ENCODE assay signal across 16 cellular contexts in the genomic region with DNA sequence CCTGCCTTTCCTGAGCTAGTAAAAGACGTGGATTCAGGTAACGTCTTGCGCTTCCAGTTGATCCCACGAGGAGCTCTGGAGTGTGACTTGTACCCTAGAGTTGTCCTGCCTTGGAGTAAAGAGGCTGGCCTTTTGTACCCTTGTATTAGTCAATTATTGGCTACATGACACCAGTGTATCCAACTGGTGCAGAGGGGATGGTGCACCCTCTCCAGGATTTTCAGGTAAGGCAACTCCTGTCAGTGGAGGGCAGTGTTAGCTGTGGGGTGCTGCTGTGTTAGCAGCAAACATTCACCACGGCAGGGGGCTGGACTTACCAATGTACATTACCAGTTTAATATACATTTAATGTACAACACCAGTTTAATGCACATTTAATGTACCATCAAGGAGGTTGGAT.
DNase-seq lines count a peak whose midpoint lies in the region; ATAC-seq and TF ChIP-seq lines count a peak whose summit lies in the region.
"Had no signal": no experiment of that assay in that cellular context is flagged by ENCODE, and none has a peak within 500 bp of the region (broad histone marks: within the 10 kb centered on the region; RNA-seq: fewer than 3 reads in every experiment).

No MANE protein-coding gene starts in this region.

- no peak overlapping the region for H2AFZ ChIP-seq in HCT116 (ENCODE audit: low read depth, low read length, poor library complexity, severe bottlenecking)

- H4K20me1 ChIP-seq in HCT116 (ENCODE audit: insufficient read depth) = no peaks in the 10 kb centered on the region

- intact Hi-C loops in HCT116 (cut with micrococcal nuclease) = no loop called here

- ATAC-seq in HCT116 (peak; percentile 83), GM19397 (IDR thresholded peaks at IDR 0.05; ENCODE audit: unreplicated experiment) (no peak)
- ATAC-seq in activated CD8-positive, alpha-beta T cell treated with anti-CD3 and anti-CD28 coated beads, Interleukin-2, amount 10 ng/mL, durations not matched to agents 7 days and 5 days = no peak
- ATAC-seq: activated naive CD8-positive, alpha-beta T cell treated with anti-CD3 and anti-CD28 coated beads, Interleukin-2, amount 50 U/mL, for 24 hours; Panc1; stimulated activated memory B cell treated with anti-CD40 and anti-IgM and Interleukin-4, amounts not matched to agents 10 μg/mL and 1 μg/mL and 100 μg/mL, for 72 hours; T-cell had no signal

- H3K27me3 ChIP-seq in HCT116 (ENCODE audit: insufficient read depth, low read length) = peaks cover 42% of the 10 kb centered on the region

- H3K36me3 ChIP-seq in HCT116 (ENCODE audit: control insufficient read depth in 1 of 2, insufficient read depth in 2 of 2, low read length in 2 of 2) = no peaks in the 10 kb centered on the region
- H3K36me3 ChIP-seq: neutrophil had no signal

- H3K27me3 Mint-ChIP-seq in activated CD8-positive, alpha-beta T cell treated with anti-CD3 and anti-CD28 coated beads, Interleukin-2, amount 10 ng/mL, durations not matched to agents 7 days and 5 days (ENCODE audit: low read depth) = no peaks in the 10 kb centered on the region

- no peaks in the 10 kb centered on the region for H3K4me1 Mint-ChIP-seq in activated CD8-positive, alpha-beta T cell treated with anti-CD3 and anti-CD28 coated beads, Interleukin-2, amount 10 ng/mL, durations not matched to agents 7 days and 5 days (ENCODE audit: low read depth)
- H3K4me1 Mint-ChIP-seq: CD14-positive monocyte; stimulated activated memory B cell treated with anti-CD40 and anti-IgM and Interleukin-4, amounts not matched to agents 10 μg/mL and 1 μg/mL and 100 μg/mL, for 72 hours; T-cell had no signal

- CTCF ChIA-PET in HCT116 (lab: Charles Lee) = no interaction called here
- CTCF ChIA-PET in activated CD8-positive, alpha-beta T cell treated with anti-CD3 and anti-CD28 coated beads, Interleukin-2, amount 10 ng/mL, durations not matched to agents 7 days and 5 days (lab: Charles Lee) = no interaction called here

- H3K79me2 ChIP-seq in HCT116 (ENCODE audit: insufficient read depth, low read length) = no peaks in the 10 kb centered on the region

- no peaks in the 10 kb centered on the region for H3K9me3 ChIP-seq in HCT116 (ENCODE audit: control insufficient read depth in 1 of 2, insufficient read depth in 1 of 2, low read depth in 1 of 2, low read length in 2 of 2)
- H3K9me3 ChIP-seq: neutrophil had no signal

- H3K4me2 ChIP-seq in HCT116 (ENCODE audit: low read length) = no peak overlapping the region

- H3K36me3 Mint-ChIP-seq in activated CD8-positive, alpha-beta T cell treated with anti-CD3 and anti-CD28 coated beads, Interleukin-2, amount 10 ng/mL, durations not matched to agents 7 days and 5 days (ENCODE audit: low read depth) = no peaks in the 10 kb centered on the region
- H3K36me3 Mint-ChIP-seq: CD14-positive monocyte had no signal

- DNase-seq in COR-L47 (lab: John Stamatoyannopoulos, UW) (peak; percentile 47), HCT116 (ENCODE audit: low read depth, low spot score) (peak; percentile 0), left kidney (ENCODE audit: low read depth, low spot score) (peak; percentile 43), NCI-H2029 (lab: John Stamatoyannopoulos, UW) (no peak), NCI-H1048 (lab: John Stamatoyannopoulos, UW) (no peak)
- DNase-seq in activated CD8-positive, alpha-beta T cell treated with anti-CD3 and anti-CD28 coated beads, Interleukin-2, amount 10 ng/mL, durations not matched to agents 7 days and 5 days = peak; percentile 17
- DNase-seq: activated CD4-positive, CD25-positive, alpha-beta regulatory T cell; activated naive CD8-positive, alpha-beta T cell treated with anti-CD3 and anti-CD28 coated beads, Interleukin-2, amount 50 U/mL, for 24 hours; activated T-cell treated with anti-CD3 and anti-CD28 coated beads for 4 hours; Kasumi-1; T-cell had no signal

- no peak overlapping the region for H3K4me3 Mint-ChIP-seq in activated CD8-positive, alpha-beta T cell treated with anti-CD3 and anti-CD28 coated beads, Interleukin-2, amount 10 ng/mL, durations not matched to agents 7 days and 5 days
- H3K4me3 Mint-ChIP-seq: activated naive CD8-positive, alpha-beta T cell treated with anti-CD3 and anti-CD28 coated beads, Interleukin-2, amount 50 U/mL, for 24 hours; CD14-positive monocyte; stimulated activated memory B cell treated with anti-CD40 and anti-IgM and Interleukin-4, amounts not matched to agents 10 μg/mL and 1 μg/mL and 100 μg/mL, for 72 hours; T-cell had no signal

- POLR2A ChIA-PET in HCT116 (lab: Charles Lee) = no interaction called here
- POLR2A ChIA-PET in activated CD8-positive, alpha-beta T cell treated with anti-CD3 and anti-CD28 coated beads, Interleukin-2, amount 10 ng/mL, durations not matched to agents 7 days and 5 days (lab: Charles Lee) = no interaction called here

- RAD21 ChIA-PET in HCT116 (lab: Charles Lee; ENCODE audit: low non-redundant PET in 1 of 2, low total read pairs in 2 of 2, uncharacterized antibody in 2 of 2, unreplicated experiment in 2 of 2) = no interaction called here

- H3K27ac ChIP-seq in HCT116 (ENCODE audit: low read depth, low read length) = no peak overlapping the region
- H3K27ac ChIP-seq: neutrophil had no signal

- peak; percentile 38; the same call in 1 of the 2 replicates for TF ChIP-seq RAD21 in HCT116 (IDR thresholded peaks at IDR 0.05; ENCODE audit: low read depth)

- no peak overlapping the region for H3K4me3 ChIP-seq in HCT116 (replicated peaks in 1 of 2; ENCODE audit: low read depth in 1 of 2, low read length in 2 of 2)

- H3K9me3 Mint-ChIP-seq in activated CD8-positive, alpha-beta T cell treated with anti-CD3 and anti-CD28 coated beads, Interleukin-2, amount 10 ng/mL, durations not matched to agents 7 days and 5 days (ENCODE audit: insufficient read depth) = no peaks in the 10 kb centered on the region
- H3K9me3 Mint-ChIP-seq: activated naive CD8-positive, alpha-beta T cell treated with anti-CD3 and anti-CD28 coated beads, Interleukin-2, amount 50 U/mL, for 24 hours; CD14-positive monocyte; stimulated activated memory B cell treated with anti-CD40 and anti-IgM and Interleukin-4, amounts not matched to agents 10 μg/mL and 1 μg/mL and 100 μg/mL, for 72 hours; T-cell had no signal

- H3K9ac ChIP-seq in HCT116 (ENCODE audit: low read length) = no peak overlapping the region

- no peak for TF ChIP-seq POLR2A in HCT116 (IDR thresholded peaks at IDR 0.05; ENCODE audit: borderline replicate concordance, extremely low read depth, insufficient read depth, insufficient read length)

- BruUV-seq in HCT116 (replicated peaks; lab: Mats Ljungman, UMichigan) = no TSS peak

- no peaks in the 10 kb centered on the region for H3K9me2 ChIP-seq in HCT116 (ENCODE audit: insufficient read depth)

- peak; percentile 10 to 33 (median 10); a peak in 3 of 6 replicates for TF ChIP-seq CTCF in HCT116 (IDR thresholded peaks at IDR 0.05 in 2 of 3, conservative IDR thresholded peaks at IDR 0.05 in 1 of 3; ENCODE audit: borderline replicate concordance in 1 of 3, insufficient read depth in 1 of 3, low read depth in 2 of 3, low read length in 2 of 3)

- H3K4me1 ChIP-seq in HCT116 (ENCODE audit: control insufficient read depth in 1 of 2, insufficient read depth in 2 of 2, low read length in 2 of 2) = peaks cover 2 to 12% of the 10 kb centered on the region in 2 experiments

- H3K27ac Mint-ChIP-seq in activated CD8-positive, alpha-beta T cell treated with anti-CD3 and anti-CD28 coated beads, Interleukin-2, amount 10 ng/mL, durations not matched to agents 7 days and 5 days = no peak overlapping the region
- H3K27ac Mint-ChIP-seq: activated naive CD8-positive, alpha-beta T cell treated with anti-CD3 and anti-CD28 coated beads, Interleukin-2, amount 50 U/mL, for 24 hours; CD14-positive monocyte; stimulated activated memory B cell treated with anti-CD40 and anti-IgM and Interleukin-4, amounts not matched to agents 10 μg/mL and 1 μg/mL and 100 μg/mL, for 72 hours; T-cell had no signal

TF ChIP-seq in HCT116, 20 proteins besides CTCF, POLR2A, EP300 and RAD21:
- TF ChIP-seq SIN3A (IDR thresholded peaks at IDR 0.05; ENCODE audit: low read depth) = no peak
- TF ChIP-seq SP1 (IDR thresholded peaks at IDR 0.05; ENCODE audit: low read depth) = no peak
- TF ChIP-seq, protein P1, sequence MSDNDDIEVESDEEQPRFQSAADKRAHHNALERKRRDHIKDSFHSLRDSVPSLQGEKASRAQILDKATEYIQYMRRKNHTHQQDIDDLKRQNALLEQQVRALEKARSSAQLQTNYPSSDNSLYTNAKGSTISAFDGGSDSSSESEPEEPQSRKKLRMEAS (IDR thresholded peaks at IDR 0.05) = no peak
- no peak for TF ChIP-seq POLR2AphosphoS5 (IDR thresholded peaks at IDR 0.05; ENCODE audit: low read depth, low read length)
- no peak for TF ChIP-seq EZH2 (IDR thresholded peaks at IDR 0.05)
- TF ChIP-seq ZNF274 (IDR thresholded peaks at IDR 0.05; ENCODE audit: low read depth, low read length) = no peak
- TF ChIP-seq SRF (IDR thresholded peaks at IDR 0.05; ENCODE audit: low read depth) = no peak
- TF ChIP-seq EZH2phosphoT487 (IDR thresholded peaks at IDR 0.05; ENCODE audit: borderline replicate concordance) = no peak
- TF ChIP-seq EGR1 (IDR thresholded peaks at IDR 0.05; ENCODE audit: low read depth) = no peak
- TF ChIP-seq CEBPB (IDR thresholded peaks at IDR 0.05; ENCODE audit: low read depth) = no peak
- TF ChIP-seq, protein P2, sequence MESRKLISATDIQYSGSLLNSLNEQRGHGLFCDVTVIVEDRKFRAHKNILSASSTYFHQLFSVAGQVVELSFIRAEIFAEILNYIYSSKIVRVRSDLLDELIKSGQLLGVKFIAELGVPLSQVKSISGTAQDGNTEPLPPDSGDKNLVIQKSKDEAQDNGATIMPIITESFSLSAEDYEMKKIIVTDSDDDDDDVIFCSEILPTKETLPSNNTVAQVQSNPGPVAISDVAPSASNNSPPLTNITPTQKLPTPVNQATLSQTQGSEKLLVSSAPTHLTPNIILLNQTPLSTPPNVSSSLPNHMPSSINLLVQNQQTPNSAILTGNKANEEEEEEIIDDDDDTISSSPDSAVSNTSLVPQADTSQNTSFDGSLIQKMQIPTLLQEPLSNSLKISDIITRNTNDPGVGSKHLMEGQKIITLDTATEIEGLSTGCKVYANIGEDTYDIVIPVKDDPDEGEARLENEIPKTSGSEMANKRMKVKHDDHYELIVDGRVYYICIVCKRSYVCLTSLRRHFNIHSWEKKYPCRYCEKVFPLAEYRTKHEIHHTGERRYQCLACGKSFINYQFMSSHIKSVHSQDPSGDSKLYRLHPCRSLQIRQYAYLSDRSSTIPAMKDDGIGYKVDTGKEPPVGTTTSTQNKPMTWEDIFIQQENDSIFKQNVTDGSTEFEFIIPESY (IDR thresholded peaks at IDR 0.05; ENCODE audit: extremely low read depth, insufficient replicate concordance, low read length) = no peak
- no peak for TF ChIP-seq CBX3 (IDR thresholded peaks at IDR 0.05; ENCODE audit: low read depth)
- no peak for TF ChIP-seq JUND (IDR thresholded peaks at IDR 0.05)
- TF ChIP-seq FOSL1 (IDR thresholded peaks at IDR 0.05; ENCODE audit: low read depth) = no peak
- no peak for TF ChIP-seq YY1 (IDR thresholded peaks at IDR 0.05; ENCODE audit: extremely low read depth, insufficient replicate concordance, low read depth, low read length)
- no peak for TF ChIP-seq ZFX (IDR thresholded peaks at IDR 0.05)
TF ChIP-seq in HCT116: peak in this region for 0.

Comparison
In these comparisons a context has a peak if more than half of its experiments do, and no peak if none do; other contexts are left out.
1. DNase-seq: peak in COR-L47 (single experiment), HCT116 (single experiment), activated CD8-positive, alpha-beta T cell treated with anti-CD3 and anti-CD28 coated beads, Interleukin-2, amount 10 ng/mL, durations not matched to agents 7 days and 5 days (single experiment) and left kidney (single experiment); none in NCI-H2029 (single experiment) and NCI-H1048 (single experiment).